ENCODE assay signal across 8 cellular contexts in genomic region chr6:99219788-99220187, GRCh38.
A peak's percentile ranks its signal among the peaks of the same experiment; 100 is the strongest.
DNase-seq lines count a peak whose midpoint lies in the region; ATAC-seq and TF ChIP-seq lines count a peak whose summit lies in the region.

No MANE protein-coding gene starts in this region.

- ATAC-seq in GM19455 (IDR thresholded peaks at IDR 0.05; ENCODE audit: unreplicated experiment) (peak; percentile 63), HG03432 (IDR thresholded peaks at IDR 0.05; ENCODE audit: unreplicated experiment) (peak; percentile 95), Right ventricle myocardium inferior (no peak)

- H3K27me3 Mint-ChIP-seq in Calu3 (ENCODE audit: unreplicated experiment): peaks cover 8% of the 10 kb centered on the region

- no TSS peak for BruUV-seq in Calu3 (replicated peaks; lab: Mats Ljungman, UMichigan)

- DNase-seq in Calu3 (peak; percentile 72), epithelial cell of esophagus (ENCODE audit: low read depth) (peak; percentile 39), hypothalamus (lab: John Stamatoyannopoulos, UW) (no peak), NCI-H2081 treated with DMSO at 0.1 percent for 48 hours (lab: John Stamatoyannopoulos, UW) (no peak), UCSD-AML1 (lab: John Stamatoyannopoulos, UW; ENCODE audit: unreplicated experiment) (no peak), Right ventricle myocardium inferior (ENCODE audit: missing footprints) (no peak)

- intact Hi-C loops in Calu3 (cut with micrococcal nuclease; ENCODE audit: unreplicated experiment) (loop anchor here (1.0 kb wide), 1 partner anchor 67 kb away; no protein-coding TSS in a partner anchor), Right ventricle myocardium inferior (cut with DNase I) (no loop called here)

- H3K4me3 Mint-ChIP-seq in Calu3 (ENCODE audit: low read depth, unreplicated experiment): no peak overlapping the region

- no peak overlapping the region for H3K4me3 ChIP-seq in epithelial cell of esophagus (ENCODE audit: low read length)

- no peak overlapping the region for H3K27ac Mint-ChIP-seq in Calu3 (ENCODE audit: unreplicated experiment)

- H3K36me3 Mint-ChIP-seq in Calu3 (ENCODE audit: insufficient read depth, unreplicated experiment): no peaks in the 10 kb centered on the region

- no peaks in the 10 kb centered on the region for H3K9me3 Mint-ChIP-seq in Calu3 (ENCODE audit: low read depth, unreplicated experiment)

- TF ChIP-seq CTCF in Calu3 (IDR thresholded peaks at IDR 0.05; ENCODE audit: unreplicated experiment) (no peak), epithelial cell of esophagus (IDR thresholded peaks at IDR 0.05; ENCODE audit: insufficient read depth, low read depth, low read length, missing control alignments) (no peak)

- CTCF ChIA-PET in Calu3 (lab: Charles Lee): interaction anchor here (0.7 to 1.2 kb wide), 3 partner anchors 23 to 100 kb away, joined by 3 to 5 read pairs (median 3); no protein-coding TSS in a partner anchor

- H3K4me1 Mint-ChIP-seq in Calu3 (ENCODE audit: low read depth, unreplicated experiment): no peaks in the 10 kb centered on the region

Comparison
In these comparisons a context has a peak if more than half of its experiments do, and no peak if none do; other contexts are left out.
1. DNase-seq: peak in Calu3 (single experiment) and epithelial cell of esophagus (single experiment); none in hypothalamus (0 of 51), NCI-H2081 treated with DMSO at 0.1 percent for 48 hours (single experiment), UCSD-AML1 (single experiment) and Right ventricle myocardium inferior (single experiment).